ENCODE assay signal across 8 cellular contexts in genomic region chr7:50467817-50468610, GRCh38. TPM values are rescaled to one million over a fixed set of nuclear protein-coding genes. Genes with fewer than 3 reads are reported as not detected.
DNase-seq lines count a peak whose midpoint lies in the region; ATAC-seq, FAIRE-seq and TF ChIP-seq lines count a peak whose summit lies in the region.

No MANE protein-coding gene starts in this region.

- in situ Hi-C loops in HepG2 (cut with HindIII; ENCODE audit: extremely low pct_ligation_motif_present, low pct_unique_long_range_greater_than_20kb), result loop anchor here (5.0 to 25.0 kb wide), 3 partner anchors 159 to 669 kb away; no protein-coding TSS in a partner anchor

- peak; percentile 97 for TF ChIP-seq CTCF in HepG2 (CRISPR knock-in tag; IDR thresholded peaks at IDR 0.05)

- TF ChIP-seq RAD21 in HepG2 (CRISPR knock-in tag; IDR thresholded peaks at IDR 0.05), result peak; percentile 96

- no peak overlapping the region for H2AFZ ChIP-seq in HepG2 (ENCODE audit: low read length)

- peaks cover 8% of the 10 kb centered on the region for H3K4me1 ChIP-seq in HepG2 (ENCODE audit: insufficient read depth, low read length)

- H3K27ac ChIP-seq in HepG2 (ENCODE audit: extremely low read length, insufficient read depth, low read length), result no peak overlapping the region

- no peaks in the 10 kb centered on the region for H3K9me3 ChIP-seq in HepG2 (ENCODE audit: low read length)

- ATAC-seq in GM18873 (IDR thresholded peaks at IDR 0.05; ENCODE audit: low FRiP score, unreplicated experiment), result peak; percentile 72
- peak; percentile 86 for ATAC-seq in HG03103 (IDR thresholded peaks at IDR 0.05; ENCODE audit: low read depth, unreplicated experiment)
- peak; percentile 90 for ATAC-seq in HepG2

- BruUV-seq in HepG2 (replicated peaks; lab: Mats Ljungman, UMichigan), result no TSS peak

- no peaks in the 10 kb centered on the region for H3K79me2 ChIP-seq in HepG2 (ENCODE audit: insufficient read depth, low read length)

- peak overlapping the region; percentile 61 for H3K4me2 ChIP-seq in HepG2 (ENCODE audit: low read depth, low read length)

- intact Hi-C loops in HepG2 (cut with micrococcal nuclease; ENCODE audit: unreplicated experiment), result loop anchor here (1.0 kb wide), 3 partner anchors 165 to 376 kb away; no protein-coding TSS in a partner anchor

- peak; percentile 83 for DNase-seq in AG08395 (ENCODE audit: low spot score)
- peak; percentile 72 for DNase-seq in NCI-H345 (lab: John Stamatoyannopoulos, UW)
- DNase-seq in activated CD4-positive, alpha-beta T cell treated with anti-CD3 and anti-CD28 coated beads for 24 hours (ENCODE audit: low read depth in 2 of 2), result peak; percentile 73 to 83
- peak; percentile 82 for DNase-seq in cerebellum (ENCODE audit: low spot score)
- DNase-seq in HepG2 (ENCODE audit: low spot score), result peak; percentile 50
- DNase-seq in stimulated activated CD4-positive, alpha-beta T cell treated with anti-CD3 and anti-CD28 coated beads, TNF-alpha, amount 100 ng/mL, for 1 hour (ENCODE audit: low read depth in 3 of 3, low spot score in 1 of 3), result peak; percentile 41 to 73 (median 64)

- TF ChIP-seq POLR2A in HepG2 (IDR thresholded peaks at IDR 0.05; ENCODE audit: insufficient read depth in 1 of 2, low read depth in 2 of 2, low read length in 2 of 2), result no peak

- no peaks in the 10 kb centered on the region for H3K27me3 ChIP-seq in HepG2 (ENCODE audit: control insufficient read depth in 1 of 2, insufficient read depth in 2 of 2, low read length in 2 of 2)

- POLR2A ChIA-PET in HepG2 (lab: Yijun Ruan, JAX), result interaction anchor here (0.9 kb wide), 1 partner anchor 147 kb away, joined by 3 read pairs; no protein-coding TSS in a partner anchor

- no peak for TF ChIP-seq EP300 in HepG2 (IDR thresholded peaks at IDR 0.05; ENCODE audit: low read depth in 2 of 2, low read length in 2 of 2)
- no peak for TF ChIP-seq EP300 in HepG2 (CRISPR knock-in tag; IDR thresholded peaks at IDR 0.05; ENCODE audit: borderline replicate concordance)

- peak; percentile 72 for FAIRE-seq in HepG2 (lab: Jason Lieb, UNC)

- 37% methylated on average over 29 of the region's 30 CpGs for WGBS in HepG2 (ENCODE audit: low lambda C conversion rate)

- H3K36me3 ChIP-seq in HepG2 (replicated peaks in 1 of 2; ENCODE audit: control insufficient read depth in 1 of 2, insufficient read depth in 2 of 2, low read length in 2 of 2), result peaks cover 3 to 14% of the 10 kb centered on the region in 2 experiments; a peak in 4 of 5 replicates

- no peak overlapping the region for H3K9ac ChIP-seq in HepG2 (ENCODE audit: insufficient read depth, low read depth, low read length)

- CTCF ChIA-PET in HepG2 (lab: Yijun Ruan, JAX; ENCODE audit: low intra/inter-chr PET ratio, low total read pairs), result interaction anchor here (1.3 to 2.6 kb wide), 4 partner anchors 161 to 211 kb away, joined by 3 to 31 read pairs (median 14); no protein-coding TSS in a partner anchor

- H4K20me1 ChIP-seq in HepG2 (ENCODE audit: insufficient read depth, low read length), result no peaks in the 10 kb centered on the region

- no peak overlapping the region for H3K4me3 ChIP-seq in HepG2 (replicated peaks in 1 of 3; ENCODE audit: insufficient read depth in 1 of 3, low read depth in 2 of 3, low read length in 3 of 3)

TF ChIP-seq in HepG2, 621 proteins besides CTCF, POLR2A, EP300 and RAD21 (continues in another document):
- TF ChIP-seq ZBTB49 (CRISPR knock-in tag; IDR thresholded peaks at IDR 0.05; ENCODE audit: borderline replicate concordance), result no peak
- no peak for TF ChIP-seq ZNF614 (CRISPR knock-in tag; IDR thresholded peaks at IDR 0.05; ENCODE audit: borderline replicate concordance)
- no peak for TF ChIP-seq ZKSCAN5 (CRISPR knock-in tag; IDR thresholded peaks at IDR 0.05)
- no peak for TF ChIP-seq ISX (CRISPR knock-in tag; conservative IDR thresholded peaks at IDR 0.05)
- TF ChIP-seq ZEB1 (IDR thresholded peaks at IDR 0.05; ENCODE audit: insufficient replicate concordance, low read depth), result no peak
- TF ChIP-seq SP140L (CRISPR knock-in tag; IDR thresholded peaks at IDR 0.05; ENCODE audit: borderline replicate concordance), result no peak
- no peak for TF ChIP-seq ZFP62 (CRISPR knock-in tag; IDR thresholded peaks at IDR 0.05)
- TF ChIP-seq ZMAT3 (CRISPR knock-in tag; conservative IDR thresholded peaks at IDR 0.05), result no peak
- no peak for TF ChIP-seq KAT7 (CRISPR knock-in tag; IDR thresholded peaks at IDR 0.05; ENCODE audit: borderline replicate concordance)
- 0 out of 2 replicates have a peak, but pooled peaks have one; percentile 59 for TF ChIP-seq MXD3 (CRISPR knock-in tag; IDR thresholded peaks at IDR 0.05)
- TF ChIP-seq TIGD3 (CRISPR knock-in tag; IDR thresholded peaks at IDR 0.05; ENCODE audit: borderline replicate concordance), result no peak
- no peak for TF ChIP-seq ATM (IDR thresholded peaks at IDR 0.05; ENCODE audit: borderline replicate concordance)
- TF ChIP-seq RFXANK (CRISPR knock-in tag; IDR thresholded peaks at IDR 0.05), result no peak
- TF ChIP-seq YY1 (IDR thresholded peaks at IDR 0.05; ENCODE audit: insufficient read depth, insufficient replicate concordance, low read depth, low read length), result peak; percentile 54
- no peak for TF ChIP-seq ZKSCAN8 (CRISPR knock-in tag; IDR thresholded peaks at IDR 0.05; ENCODE audit: borderline replicate concordance)
- TF ChIP-seq ZNF124 (CRISPR knock-in tag; IDR thresholded peaks at IDR 0.05), result 0 out of 2 replicates have a peak, but pooled peaks have one; percentile 44
- 0 out of 2 replicates have a peak, but pooled peaks have one; percentile 41 for TF ChIP-seq CC2D1A (CRISPR knock-in tag; IDR thresholded peaks at IDR 0.05)
- TF ChIP-seq ZNF34 (CRISPR knock-in tag; IDR thresholded peaks at IDR 0.05; ENCODE audit: borderline replicate concordance), result no peak
- TF ChIP-seq RFX3 (CRISPR knock-in tag; IDR thresholded peaks at IDR 0.05), result no peak

RNA-seq across cellular contexts. Expression of gene FIGNL1, which starts 17.9 kb away (rescaled TPM):
- total RNA-seq in cerebellum (33.7 TPM), HepG2 (2016; rRNA removed; fragmentation: Illumina TruSeq; extraction: Trizol) (20.9 and 28.0 TPM in 2 replicates)
- 2.0 and 2.4 TPM in 2 replicates for total RNA-seq in HepG2 (2016; cell fraction: cytosol; rRNA removed; fragmentation: Illumina TruSeq; extraction: Trizol; ENCODE audit: low read depth)
- total RNA-seq in HepG2 (2016; cell fraction: insoluble cytoplasmic fraction; rRNA removed; fragmentation: Illumina TruSeq; extraction: Trizol), result 17.5 and 28.7 TPM in 2 replicates
- 5.7 and 6.4 TPM in 2 replicates for total RNA-seq in HepG2 (2016; cell fraction: membrane; rRNA removed; fragmentation: Illumina TruSeq; extraction: Trizol)
- 15.1 and 16.9 TPM in 2 replicates for total RNA-seq in HepG2 (2016; cell fraction: nucleus; rRNA removed; fragmentation: Illumina TruSeq; extraction: Trizol)
- 4.0 and 6.3 TPM in 2 replicates for polyA plus RNA-seq in HepG2 (2011; rRNA removed)
- polyA plus RNA-seq in HepG2 (2011; cell fraction: cytosol; rRNA removed), result 1.3 and 1.5 TPM in 2 replicates
- 2.8 and 3.7 TPM in 2 replicates for polyA plus RNA-seq in HepG2 (2011; cell fraction: nucleus; rRNA removed)
- 3.2 and 5.2 TPM in 2 replicates for polyA plus RNA-seq in HepG2 (2012)
- polyA plus RNA-seq in HepG2 (2016; cell fraction: cytosol; fragmentation: Illumina TruSeq; extraction: Trizol; ENCODE audit: low read depth), result 0.41 and 0.53 TPM in 2 replicates
- polyA plus RNA-seq in HepG2 (2016; cell fraction: insoluble cytoplasmic fraction; fragmentation: Illumina TruSeq; extraction: Trizol; ENCODE audit: low read depth), result 17.2 and 19.0 TPM in 2 replicates
- 1.4 and 1.5 TPM in 2 replicates for polyA plus RNA-seq in HepG2 (2016; cell fraction: membrane; fragmentation: Illumina TruSeq; extraction: Trizol; ENCODE audit: low read depth)
- polyA plus RNA-seq in HepG2 (2016; cell fraction: nucleus; fragmentation: Illumina TruSeq; extraction: Trizol; ENCODE audit: insufficient read depth, low read depth), result 15.8 and 16.9 TPM in 2 replicates
- 8.0 and 34.7 TPM in 2 replicates for polyA minus RNA-seq in HepG2 (2011; rRNA and poly(A)+ RNA removed; ENCODE audit: low replicate concordance)
- 2.7 and 7.0 TPM in 2 replicates for polyA minus RNA-seq in HepG2 (2011; cell fraction: cytosol; rRNA and poly(A)+ RNA removed)
- polyA minus RNA-seq in HepG2 (2011; cell fraction: nucleus; rRNA and poly(A)+ RNA removed), result 13.6 and 16.1 TPM in 2 replicates
